Comparison of ENCODE assay signal across 1 cellular context in the genomic region with DNA sequence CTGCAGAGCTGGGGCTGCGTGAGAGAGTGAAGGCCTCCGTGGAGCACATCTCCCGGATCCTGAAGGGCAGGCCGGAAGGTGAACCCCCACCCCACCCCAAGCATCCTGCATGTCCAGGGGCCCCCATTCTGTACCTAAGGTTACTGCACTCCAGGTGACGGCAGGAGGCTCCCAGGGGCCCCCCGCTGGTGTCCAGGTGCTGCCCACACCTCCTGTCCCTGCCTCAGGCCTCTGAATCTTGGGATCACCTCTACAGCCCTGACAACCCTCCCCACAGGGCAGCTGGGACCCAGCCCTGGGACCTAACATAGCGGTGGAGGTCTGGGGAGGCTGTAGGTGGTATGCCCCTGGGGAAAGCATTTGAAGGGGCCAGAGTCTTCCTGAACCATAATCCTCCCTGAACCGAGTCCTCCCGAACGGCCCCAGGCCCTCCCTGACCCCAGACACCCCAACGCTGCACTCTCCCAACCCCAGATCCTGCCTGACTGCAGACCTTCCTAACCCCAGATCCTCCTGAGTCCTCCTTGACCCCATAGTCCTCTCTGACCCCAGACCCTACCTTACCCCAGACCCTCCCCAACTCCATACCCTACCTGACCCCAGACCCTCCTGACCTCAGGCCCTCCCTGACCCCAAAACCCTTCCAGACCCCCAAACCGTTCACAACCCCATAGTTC.
TF ChIP-seq lines count a peak whose summit lies in the region.

No MANE protein-coding gene starts in this region.

TF ChIP-seq in K562, 482 proteins besides CTCF, POLR2A, EP300 and RAD21:
- TF ChIP-seq HNRNPUL1 (IDR thresholded peaks at IDR 0.05; ENCODE audit: low read length) (no peak), SMARCA5 (IDR thresholded peaks at IDR 0.05) (no peak), NRF1 (conservative IDR thresholded peaks at IDR 0.05 in 1 of 2, IDR thresholded peaks at IDR 0.05 in 1 of 2) (peak in 1 of 2 experiments; percentile 27; a peak in 2 of 4 replicates), ZNF431 (CRISPR knock-in tag; IDR thresholded peaks at IDR 0.05) (no peak), CTBP1 (IDR thresholded peaks at IDR 0.05; ENCODE audit: borderline replicate concordance) (peak; percentile 6; the same call in 1 of the 2 replicates), CBFB (CRISPR knock-in tag; IDR thresholded peaks at IDR 0.05) (no peak), SMARCE1 (IDR thresholded peaks at IDR 0.05) (0 out of 2 replicates have a peak, but pooled peaks have one; percentile 3), MXI1 (IDR thresholded peaks at IDR 0.05; ENCODE audit: low read depth, low read length) (no peak), CCNT2 (IDR thresholded peaks at IDR 0.05; ENCODE audit: borderline replicate concordance, extremely low read depth, insufficient read length, low read depth, low read length) (no peak), HMGN3 (IDR thresholded peaks at IDR 0.05; ENCODE audit: borderline replicate concordance, extremely low read depth, insufficient read length, low read depth, low read length) (peak; percentile 19), TEAD4 (IDR thresholded peaks at IDR 0.05; ENCODE audit: low read length) (no peak), TEAD4 (CRISPR knock-in tag; IDR thresholded peaks at IDR 0.05; ENCODE audit: borderline replicate concordance) (no peak), SRF (CRISPR knock-in tag; IDR thresholded peaks at IDR 0.05) (no peak), ZFX (CRISPR knock-in tag; IDR thresholded peaks at IDR 0.05) (0 out of 2 replicates have a peak, but pooled peaks have one; percentile 3)
- TF ChIP-seq, protein P1, sequence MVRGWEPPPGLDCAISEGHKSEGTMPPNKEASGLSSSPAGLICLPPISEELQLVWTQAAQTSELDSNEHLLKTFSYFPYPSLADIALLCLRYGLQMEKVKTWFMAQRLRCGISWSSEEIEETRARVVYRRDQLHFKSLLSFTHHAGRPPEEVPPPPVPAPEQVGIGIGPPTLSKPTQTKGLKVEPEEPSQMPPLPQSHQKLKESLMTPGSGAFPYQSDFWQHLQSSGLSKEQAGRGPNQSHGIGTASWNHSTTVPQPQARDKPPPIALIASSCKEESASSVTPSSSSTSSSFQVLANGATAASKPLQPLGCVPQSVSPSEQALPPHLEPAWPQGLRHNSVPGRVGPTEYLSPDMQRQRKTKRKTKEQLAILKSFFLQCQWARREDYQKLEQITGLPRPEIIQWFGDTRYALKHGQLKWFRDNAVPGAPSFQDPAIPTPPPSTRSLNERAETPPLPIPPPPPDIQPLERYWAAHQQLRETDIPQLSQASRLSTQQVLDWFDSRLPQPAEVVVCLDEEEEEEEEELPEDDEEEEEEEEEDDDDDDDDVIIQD (CRISPR knock-in tag; IDR thresholded peaks at IDR 0.05), result no peak
- TF ChIP-seq, protein P2, sequence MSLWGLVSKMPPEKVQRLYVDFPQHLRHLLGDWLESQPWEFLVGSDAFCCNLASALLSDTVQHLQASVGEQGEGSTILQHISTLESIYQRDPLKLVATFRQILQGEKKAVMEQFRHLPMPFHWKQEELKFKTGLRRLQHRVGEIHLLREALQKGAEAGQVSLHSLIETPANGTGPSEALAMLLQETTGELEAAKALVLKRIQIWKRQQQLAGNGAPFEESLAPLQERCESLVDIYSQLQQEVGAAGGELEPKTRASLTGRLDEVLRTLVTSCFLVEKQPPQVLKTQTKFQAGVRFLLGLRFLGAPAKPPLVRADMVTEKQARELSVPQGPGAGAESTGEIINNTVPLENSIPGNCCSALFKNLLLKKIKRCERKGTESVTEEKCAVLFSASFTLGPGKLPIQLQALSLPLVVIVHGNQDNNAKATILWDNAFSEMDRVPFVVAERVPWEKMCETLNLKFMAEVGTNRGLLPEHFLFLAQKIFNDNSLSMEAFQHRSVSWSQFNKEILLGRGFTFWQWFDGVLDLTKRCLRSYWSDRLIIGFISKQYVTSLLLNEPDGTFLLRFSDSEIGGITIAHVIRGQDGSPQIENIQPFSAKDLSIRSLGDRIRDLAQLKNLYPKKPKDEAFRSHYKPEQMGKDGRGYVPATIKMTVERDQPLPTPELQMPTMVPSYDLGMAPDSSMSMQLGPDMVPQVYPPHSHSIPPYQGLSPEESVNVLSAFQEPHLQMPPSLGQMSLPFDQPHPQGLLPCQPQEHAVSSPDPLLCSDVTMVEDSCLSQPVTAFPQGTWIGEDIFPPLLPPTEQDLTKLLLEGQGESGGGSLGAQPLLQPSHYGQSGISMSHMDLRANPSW (CRISPR knock-in tag; IDR thresholded peaks at IDR 0.05), result no peak
- TF ChIP-seq, protein P3, sequence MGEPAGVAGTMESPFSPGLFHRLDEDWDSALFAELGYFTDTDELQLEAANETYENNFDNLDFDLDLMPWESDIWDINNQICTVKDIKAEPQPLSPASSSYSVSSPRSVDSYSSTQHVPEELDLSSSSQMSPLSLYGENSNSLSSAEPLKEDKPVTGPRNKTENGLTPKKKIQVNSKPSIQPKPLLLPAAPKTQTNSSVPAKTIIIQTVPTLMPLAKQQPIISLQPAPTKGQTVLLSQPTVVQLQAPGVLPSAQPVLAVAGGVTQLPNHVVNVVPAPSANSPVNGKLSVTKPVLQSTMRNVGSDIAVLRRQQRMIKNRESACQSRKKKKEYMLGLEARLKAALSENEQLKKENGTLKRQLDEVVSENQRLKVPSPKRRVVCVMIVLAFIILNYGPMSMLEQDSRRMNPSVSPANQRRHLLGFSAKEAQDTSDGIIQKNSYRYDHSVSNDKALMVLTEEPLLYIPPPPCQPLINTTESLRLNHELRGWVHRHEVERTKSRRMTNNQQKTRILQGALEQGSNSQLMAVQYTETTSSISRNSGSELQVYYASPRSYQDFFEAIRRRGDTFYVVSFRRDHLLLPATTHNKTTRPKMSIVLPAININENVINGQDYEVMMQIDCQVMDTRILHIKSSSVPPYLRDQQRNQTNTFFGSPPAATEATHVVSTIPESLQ (CRISPR knock-in tag; IDR thresholded peaks at IDR 0.05), result no peak
- TF ChIP-seq, protein P4, sequence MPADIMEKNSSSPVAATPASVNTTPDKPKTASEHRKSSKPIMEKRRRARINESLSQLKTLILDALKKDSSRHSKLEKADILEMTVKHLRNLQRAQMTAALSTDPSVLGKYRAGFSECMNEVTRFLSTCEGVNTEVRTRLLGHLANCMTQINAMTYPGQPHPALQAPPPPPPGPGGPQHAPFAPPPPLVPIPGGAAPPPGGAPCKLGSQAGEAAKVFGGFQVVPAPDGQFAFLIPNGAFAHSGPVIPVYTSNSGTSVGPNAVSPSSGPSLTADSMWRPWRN (IDR thresholded peaks at IDR 0.05; ENCODE audit: low read depth), result no peak
- TF ChIP-seq, protein P5, sequence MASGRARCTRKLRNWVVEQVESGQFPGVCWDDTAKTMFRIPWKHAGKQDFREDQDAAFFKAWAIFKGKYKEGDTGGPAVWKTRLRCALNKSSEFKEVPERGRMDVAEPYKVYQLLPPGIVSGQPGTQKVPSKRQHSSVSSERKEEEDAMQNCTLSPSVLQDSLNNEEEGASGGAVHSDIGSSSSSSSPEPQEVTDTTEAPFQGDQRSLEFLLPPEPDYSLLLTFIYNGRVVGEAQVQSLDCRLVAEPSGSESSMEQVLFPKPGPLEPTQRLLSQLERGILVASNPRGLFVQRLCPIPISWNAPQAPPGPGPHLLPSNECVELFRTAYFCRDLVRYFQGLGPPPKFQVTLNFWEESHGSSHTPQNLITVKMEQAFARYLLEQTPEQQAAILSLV (tag; IDR thresholded peaks at IDR 0.05), result no peak
